In the genomic region with DNA sequence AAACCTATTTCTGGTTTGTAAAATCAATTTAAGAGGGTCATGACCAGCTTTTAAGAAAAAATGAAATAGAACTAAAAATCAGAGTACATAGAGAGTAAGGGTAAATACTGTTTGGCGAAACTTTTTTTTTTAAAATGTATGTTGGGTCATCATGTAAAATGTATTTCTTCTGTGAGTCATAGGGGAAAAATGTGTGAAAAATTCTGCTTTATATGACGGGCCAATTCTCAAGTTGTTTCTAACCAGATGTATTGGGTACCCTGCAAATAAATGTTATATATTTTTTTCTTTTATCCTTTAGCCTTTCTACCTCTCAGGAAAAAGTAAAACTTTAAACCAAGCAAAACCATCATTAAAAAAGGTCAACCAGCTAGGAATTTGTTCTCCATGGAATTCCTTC, we compare ENCODE assay signal across 1 cellular context.
TF ChIP-seq lines count a peak whose summit lies in the region.

No MANE protein-coding gene starts in this region.

TF ChIP-seq in IMR-90, 13 proteins besides CTCF, POLR2A, EP300 and RAD21:
- TF ChIP-seq CEBPB (IDR thresholded peaks at IDR 0.05; ENCODE audit: low read depth, low read length) (no peak), RFX5 (IDR thresholded peaks at IDR 0.05; ENCODE audit: low read depth, low read length) (no peak), NFE2L2 (IDR thresholded peaks at IDR 0.05; ENCODE audit: low read depth, low read length) (no peak), FOS (IDR thresholded peaks at IDR 0.05; ENCODE audit: low read depth, low read length) (no peak), MAFK (IDR thresholded peaks at IDR 0.05; ENCODE audit: low read depth, low read length) (no peak), SMC3 (IDR thresholded peaks at IDR 0.05; ENCODE audit: low read depth, low read length) (no peak), CHD1 (IDR thresholded peaks at IDR 0.05; ENCODE audit: low read depth, low read length) (no peak), MXI1 (IDR thresholded peaks at IDR 0.05; ENCODE audit: borderline replicate concordance, low read depth, low read length) (no peak), MAZ (IDR thresholded peaks at IDR 0.05; ENCODE audit: borderline replicate concordance, low read depth, low read length) (no peak), BHLHE40 (IDR thresholded peaks at IDR 0.05; ENCODE audit: low read depth, low read length) (no peak), RCOR1 (IDR thresholded peaks at IDR 0.05; ENCODE audit: insufficient replicate concordance, low read length) (no peak)
- TF ChIP-seq, protein P1, sequence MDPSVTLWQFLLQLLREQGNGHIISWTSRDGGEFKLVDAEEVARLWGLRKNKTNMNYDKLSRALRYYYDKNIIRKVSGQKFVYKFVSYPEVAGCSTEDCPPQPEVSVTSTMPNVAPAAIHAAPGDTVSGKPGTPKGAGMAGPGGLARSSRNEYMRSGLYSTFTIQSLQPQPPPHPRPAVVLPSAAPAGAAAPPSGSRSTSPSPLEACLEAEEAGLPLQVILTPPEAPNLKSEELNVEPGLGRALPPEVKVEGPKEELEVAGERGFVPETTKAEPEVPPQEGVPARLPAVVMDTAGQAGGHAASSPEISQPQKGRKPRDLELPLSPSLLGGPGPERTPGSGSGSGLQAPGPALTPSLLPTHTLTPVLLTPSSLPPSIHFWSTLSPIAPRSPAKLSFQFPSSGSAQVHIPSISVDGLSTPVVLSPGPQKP (IDR thresholded peaks at IDR 0.05; ENCODE audit: borderline replicate concordance, low read depth, low read length) = no peak
- TF ChIP-seq, protein P2, sequence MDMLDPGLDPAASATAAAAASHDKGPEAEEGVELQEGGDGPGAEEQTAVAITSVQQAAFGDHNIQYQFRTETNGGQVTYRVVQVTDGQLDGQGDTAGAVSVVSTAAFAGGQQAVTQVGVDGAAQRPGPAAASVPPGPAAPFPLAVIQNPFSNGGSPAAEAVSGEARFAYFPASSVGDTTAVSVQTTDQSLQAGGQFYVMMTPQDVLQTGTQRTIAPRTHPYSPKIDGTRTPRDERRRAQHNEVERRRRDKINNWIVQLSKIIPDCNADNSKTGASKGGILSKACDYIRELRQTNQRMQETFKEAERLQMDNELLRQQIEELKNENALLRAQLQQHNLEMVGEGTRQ (IDR thresholded peaks at IDR 0.05; ENCODE audit: low read depth, low read length) = no peak
TF ChIP-seq in IMR-90: peak in this region for 0.
